ENCODE assay signal across 1 cellular context in genomic region chr9:136346157-136346481, GRCh38.
A peak's percentile ranks its signal among the peaks of the same experiment; 100 is the strongest.
TF ChIP-seq lines count a peak whose summit lies in the region.

No MANE protein-coding gene starts in this region.

TF ChIP-seq in HepG2, 621 proteins besides CTCF, POLR2A, EP300 and RAD21 (continues in another document):
- TF ChIP-seq BRCA1 (CRISPR knock-in tag; IDR thresholded peaks at IDR 0.05) (no peak), ZNF317 (CRISPR knock-in tag; IDR thresholded peaks at IDR 0.05) (0 out of 2 replicates have a peak, but pooled peaks have one; percentile 9), UBTF (CRISPR knock-in tag; IDR thresholded peaks at IDR 0.05) (peak; percentile 6; the same call in 1 of the 2 replicates), GFI1 (CRISPR knock-in tag; IDR thresholded peaks at IDR 0.05; ENCODE audit: borderline replicate concordance) (0 out of 2 replicates have a peak, but pooled peaks have one; percentile 28), NFIC (IDR thresholded peaks at IDR 0.05; ENCODE audit: low read length) (no peak), ZNF615 (CRISPR knock-in tag; IDR thresholded peaks at IDR 0.05; ENCODE audit: borderline replicate concordance) (no peak), BCL6 (CRISPR knock-in tag; IDR thresholded peaks at IDR 0.05) (no peak), MED1 (CRISPR knock-in tag; IDR thresholded peaks at IDR 0.05) (0 out of 2 replicates have a peak, but pooled peaks have one; percentile 0), RARA (CRISPR knock-in tag; IDR thresholded peaks at IDR 0.05) (0 out of 2 replicates have a peak, but pooled peaks have one; percentile 1), ZFAT (CRISPR knock-in tag; conservative IDR thresholded peaks at IDR 0.05) (no peak), PAXIP1 (CRISPR knock-in tag; conservative IDR thresholded peaks at IDR 0.05) (0 out of 2 replicates have a peak, but pooled peaks have one; percentile 5), ZFP91 (CRISPR knock-in tag; IDR thresholded peaks at IDR 0.05; ENCODE audit: borderline replicate concordance) (peak; percentile 0; the same call in 1 of the 2 replicates), ZNF333 (CRISPR knock-in tag; IDR thresholded peaks at IDR 0.05; ENCODE audit: borderline replicate concordance) (no peak), ZNF850 (CRISPR knock-in tag; conservative IDR thresholded peaks at IDR 0.05) (no peak), SYNCRIP (IDR thresholded peaks at IDR 0.05; ENCODE audit: insufficient read depth, low read depth, low read length) (no peak), PCBP1 (IDR thresholded peaks at IDR 0.05; ENCODE audit: borderline replicate concordance, low read depth, low read length) (peak; percentile 6; the same call in 1 of the 2 replicates), ZNF225 (CRISPR knock-in tag; IDR thresholded peaks at IDR 0.05) (no peak), EED (CRISPR knock-in tag; IDR thresholded peaks at IDR 0.05) (peak; percentile 6; the same call in 1 of the 2 replicates), IRF2 (CRISPR knock-in tag; IDR thresholded peaks at IDR 0.05) (0 out of 2 replicates have a peak, but pooled peaks have one; percentile 3), SPEN (CRISPR knock-in tag; IDR thresholded peaks at IDR 0.05; ENCODE audit: low read depth) (0 out of 2 replicates have a peak, but pooled peaks have one; percentile 11), CBX1 (IDR thresholded peaks at IDR 0.05; ENCODE audit: low read depth) (peak; percentile 4), ZNF772 (CRISPR knock-in tag; IDR thresholded peaks at IDR 0.05) (peak; percentile 2; the same call in 1 of the 2 replicates), SP4 (CRISPR knock-in tag; IDR thresholded peaks at IDR 0.05) (0 out of 2 replicates have a peak, but pooled peaks have one; percentile 2), SOX13 (IDR thresholded peaks at IDR 0.05) (no peak), SOX13 (CRISPR knock-in tag; conservative IDR thresholded peaks at IDR 0.05 in 1 of 2, IDR thresholded peaks at IDR 0.05 in 1 of 2) (0 out of 4 replicates have a peak, but pooled peaks of 1 of the 2 experiments have one; percentile 1), HNF1B (CRISPR knock-in tag; IDR thresholded peaks at IDR 0.05) (peak; percentile 4; the same call in 1 of the 2 replicates), SP1 (IDR thresholded peaks at IDR 0.05) (no peak), SP1 (CRISPR knock-in tag; IDR thresholded peaks at IDR 0.05) (no peak), SRY (CRISPR knock-in tag; IDR thresholded peaks at IDR 0.05) (no peak), PATZ1 (CRISPR knock-in tag; IDR thresholded peaks at IDR 0.05) (0 out of 2 replicates have a peak, but pooled peaks have one; percentile 5), ZMAT3 (CRISPR knock-in tag; conservative IDR thresholded peaks at IDR 0.05) (0 out of 2 replicates have a peak, but pooled peaks have one; percentile 3), ZFY (CRISPR knock-in tag; IDR thresholded peaks at IDR 0.05) (0 out of 2 replicates have a peak, but pooled peaks have one; percentile 1), ATM (IDR thresholded peaks at IDR 0.05; ENCODE audit: borderline replicate concordance) (no peak), RBAK (CRISPR knock-in tag; IDR thresholded peaks at IDR 0.05) (peak; percentile 38; the same call in 1 of the 2 replicates), LCORL (IDR thresholded peaks at IDR 0.05) (no peak), LCORL (CRISPR knock-in tag; IDR thresholded peaks at IDR 0.05) (0 out of 2 replicates have a peak, but pooled peaks have one; percentile 1), BRD4 (CRISPR knock-in tag; IDR thresholded peaks at IDR 0.05) (no peak), ZNF543 (CRISPR knock-in tag; IDR thresholded peaks at IDR 0.05) (0 out of 2 replicates have a peak, but pooled peaks have one; percentile 27)
- TF ChIP-seq, protein P1, sequence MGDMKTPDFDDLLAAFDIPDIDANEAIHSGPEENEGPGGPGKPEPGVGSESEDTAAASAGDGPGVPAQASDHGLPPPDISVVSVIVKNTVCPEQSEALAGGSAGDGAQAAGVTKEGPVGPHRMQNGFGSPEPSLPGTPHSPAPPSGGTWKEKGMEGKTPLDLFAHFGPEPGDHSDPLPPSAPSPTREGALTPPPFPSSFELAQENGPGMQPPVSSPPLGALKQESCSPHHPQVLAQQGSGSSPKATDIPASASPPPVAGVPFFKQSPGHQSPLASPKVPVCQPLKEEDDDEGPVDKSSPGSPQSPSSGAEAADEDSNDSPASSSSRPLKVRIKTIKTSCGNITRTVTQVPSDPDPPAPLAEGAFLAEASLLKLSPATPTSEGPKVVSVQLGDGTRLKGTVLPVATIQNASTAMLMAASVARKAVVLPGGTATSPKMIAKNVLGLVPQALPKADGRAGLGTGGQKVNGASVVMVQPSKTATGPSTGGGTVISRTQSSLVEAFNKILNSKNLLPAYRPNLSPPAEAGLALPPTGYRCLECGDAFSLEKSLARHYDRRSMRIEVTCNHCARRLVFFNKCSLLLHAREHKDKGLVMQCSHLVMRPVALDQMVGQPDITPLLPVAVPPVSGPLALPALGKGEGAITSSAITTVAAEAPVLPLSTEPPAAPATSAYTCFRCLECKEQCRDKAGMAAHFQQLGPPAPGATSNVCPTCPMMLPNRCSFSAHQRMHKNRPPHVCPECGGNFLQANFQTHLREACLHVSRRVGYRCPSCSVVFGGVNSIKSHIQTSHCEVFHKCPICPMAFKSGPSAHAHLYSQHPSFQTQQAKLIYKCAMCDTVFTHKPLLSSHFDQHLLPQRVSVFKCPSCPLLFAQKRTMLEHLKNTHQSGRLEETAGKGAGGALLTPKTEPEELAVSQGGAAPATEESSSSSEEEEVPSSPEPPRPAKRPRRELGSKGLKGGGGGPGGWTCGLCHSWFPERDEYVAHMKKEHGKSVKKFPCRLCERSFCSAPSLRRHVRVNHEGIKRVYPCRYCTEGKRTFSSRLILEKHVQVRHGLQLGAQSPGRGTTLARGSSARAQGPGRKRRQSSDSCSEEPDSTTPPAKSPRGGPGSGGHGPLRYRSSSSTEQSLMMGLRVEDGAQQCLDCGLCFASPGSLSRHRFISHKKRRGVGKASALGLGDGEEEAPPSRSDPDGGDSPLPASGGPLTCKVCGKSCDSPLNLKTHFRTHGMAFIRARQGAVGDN (CRISPR knock-in tag; IDR thresholded peaks at IDR 0.05), result peak; percentile 2; the same call in 1 of the 2 replicates
- TF ChIP-seq, protein P2, sequence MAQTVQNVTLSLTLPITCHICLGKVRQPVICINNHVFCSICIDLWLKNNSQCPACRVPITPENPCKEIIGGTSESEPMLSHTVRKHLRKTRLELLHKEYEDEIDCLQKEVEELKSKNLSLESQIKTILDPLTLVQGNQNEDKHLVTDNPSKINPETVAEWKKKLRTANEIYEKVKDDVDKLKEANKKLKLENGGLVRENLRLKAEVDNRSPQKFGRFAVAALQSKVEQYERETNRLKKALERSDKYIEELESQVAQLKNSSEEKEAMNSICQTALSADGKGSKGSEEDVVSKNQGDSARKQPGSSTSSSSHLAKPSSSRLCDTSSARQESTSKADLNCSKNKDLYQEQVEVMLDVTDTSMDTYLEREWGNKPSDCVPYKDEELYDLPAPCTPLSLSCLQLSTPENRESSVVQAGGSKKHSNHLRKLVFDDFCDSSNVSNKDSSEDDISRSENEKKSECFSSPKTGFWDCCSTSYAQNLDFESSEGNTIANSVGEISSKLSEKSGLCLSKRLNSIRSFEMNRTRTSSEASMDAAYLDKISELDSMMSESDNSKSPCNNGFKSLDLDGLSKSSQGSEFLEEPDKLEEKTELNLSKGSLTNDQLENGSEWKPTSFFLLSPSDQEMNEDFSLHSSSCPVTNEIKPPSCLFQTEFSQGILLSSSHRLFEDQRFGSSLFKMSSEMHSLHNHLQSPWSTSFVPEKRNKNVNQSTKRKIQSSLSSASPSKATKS (CRISPR knock-in tag; IDR thresholded peaks at IDR 0.05), result no peak
- TF ChIP-seq, protein P3, sequence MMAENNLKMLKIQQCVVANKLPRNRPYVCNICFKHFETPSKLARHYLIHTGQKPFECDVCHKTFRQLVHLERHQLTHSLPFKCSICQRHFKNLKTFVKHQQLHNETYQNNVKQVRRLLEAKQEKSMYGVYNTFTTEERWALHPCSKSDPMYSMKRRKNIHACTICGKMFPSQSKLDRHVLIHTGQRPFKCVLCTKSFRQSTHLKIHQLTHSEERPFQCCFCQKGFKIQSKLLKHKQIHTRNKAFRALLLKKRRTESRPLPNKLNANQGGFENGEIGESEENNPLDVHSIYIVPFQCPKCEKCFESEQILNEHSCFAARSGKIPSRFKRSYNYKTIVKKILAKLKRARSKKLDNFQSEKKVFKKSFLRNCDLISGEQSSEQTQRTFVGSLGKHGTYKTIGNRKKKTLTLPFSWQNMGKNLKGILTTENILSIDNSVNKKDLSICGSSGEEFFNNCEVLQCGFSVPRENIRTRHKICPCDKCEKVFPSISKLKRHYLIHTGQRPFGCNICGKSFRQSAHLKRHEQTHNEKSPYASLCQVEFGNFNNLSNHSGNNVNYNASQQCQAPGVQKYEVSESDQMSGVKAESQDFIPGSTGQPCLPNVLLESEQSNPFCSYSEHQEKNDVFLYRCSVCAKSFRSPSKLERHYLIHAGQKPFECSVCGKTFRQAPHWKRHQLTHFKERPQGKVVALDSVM (CRISPR knock-in tag; IDR thresholded peaks at IDR 0.05), result 0 out of 2 replicates have a peak, but pooled peaks have one; percentile 42
